Comparison of ENCODE assay signal across 1 cellular context in genomic region chr16:81615411-81615810, GRCh38.
TF ChIP-seq lines count a peak whose summit lies in the region.

No MANE protein-coding gene starts in this region.

TF ChIP-seq in K562, 482 proteins besides CTCF, POLR2A, EP300 and RAD21 (continued from another document):
- TF ChIP-seq ARNT (IDR thresholded peaks at IDR 0.05) (peak in 1 of 2 experiments; percentile 51; a peak in 1 of 4 replicates), C11orf30 (IDR thresholded peaks at IDR 0.05; ENCODE audit: low read depth) (no peak), FOXP1 (CRISPR knock-in tag; IDR thresholded peaks at IDR 0.05) (0 out of 2 replicates have a peak, but pooled peaks have one; percentile 26), ESRRB (CRISPR knock-in tag; IDR thresholded peaks at IDR 0.05; ENCODE audit: borderline replicate concordance) (no peak), KDM4B (IDR thresholded peaks at IDR 0.05; ENCODE audit: borderline replicate concordance in 2 of 2, low read depth in 1 of 2) (no peak), ZNF143 (CRISPR knock-in tag; IDR thresholded peaks at IDR 0.05) (0 out of 2 replicates have a peak, but pooled peaks have one; percentile 7), STAT5A (IDR thresholded peaks at IDR 0.05; ENCODE audit: borderline replicate concordance, low read length) (peak; percentile 4; the same call in 1 of the 2 replicates), ARHGAP35 (IDR thresholded peaks at IDR 0.05; ENCODE audit: partially characterized antibody) (peak; percentile 61), TOE1 (IDR thresholded peaks at IDR 0.05; ENCODE audit: borderline replicate concordance) (no peak), TOE1 (CRISPR knock-in tag; IDR thresholded peaks at IDR 0.05; ENCODE audit: borderline replicate concordance, low read depth) (no peak), OTX1 (CRISPR knock-in tag; IDR thresholded peaks at IDR 0.05) (peak; percentile 39; the same call in 1 of the 2 replicates), PHF20 (IDR thresholded peaks at IDR 0.05; ENCODE audit: partially characterized antibody) (peak; percentile 66), HDAC1 (IDR thresholded peaks at IDR 0.05) (no peak; a peak in 1 of 4 replicates)
- TF ChIP-seq, protein P1, sequence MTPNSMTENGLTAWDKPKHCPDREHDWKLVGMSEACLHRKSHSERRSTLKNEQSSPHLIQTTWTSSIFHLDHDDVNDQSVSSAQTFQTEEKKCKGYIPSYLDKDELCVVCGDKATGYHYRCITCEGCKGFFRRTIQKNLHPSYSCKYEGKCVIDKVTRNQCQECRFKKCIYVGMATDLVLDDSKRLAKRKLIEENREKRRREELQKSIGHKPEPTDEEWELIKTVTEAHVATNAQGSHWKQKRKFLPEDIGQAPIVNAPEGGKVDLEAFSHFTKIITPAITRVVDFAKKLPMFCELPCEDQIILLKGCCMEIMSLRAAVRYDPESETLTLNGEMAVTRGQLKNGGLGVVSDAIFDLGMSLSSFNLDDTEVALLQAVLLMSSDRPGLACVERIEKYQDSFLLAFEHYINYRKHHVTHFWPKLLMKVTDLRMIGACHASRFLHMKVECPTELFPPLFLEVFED (CRISPR knock-in tag; conservative IDR thresholded peaks at IDR 0.05) = peak; percentile 52; the same call in 1 of the 2 replicates
- TF ChIP-seq, protein P2, sequence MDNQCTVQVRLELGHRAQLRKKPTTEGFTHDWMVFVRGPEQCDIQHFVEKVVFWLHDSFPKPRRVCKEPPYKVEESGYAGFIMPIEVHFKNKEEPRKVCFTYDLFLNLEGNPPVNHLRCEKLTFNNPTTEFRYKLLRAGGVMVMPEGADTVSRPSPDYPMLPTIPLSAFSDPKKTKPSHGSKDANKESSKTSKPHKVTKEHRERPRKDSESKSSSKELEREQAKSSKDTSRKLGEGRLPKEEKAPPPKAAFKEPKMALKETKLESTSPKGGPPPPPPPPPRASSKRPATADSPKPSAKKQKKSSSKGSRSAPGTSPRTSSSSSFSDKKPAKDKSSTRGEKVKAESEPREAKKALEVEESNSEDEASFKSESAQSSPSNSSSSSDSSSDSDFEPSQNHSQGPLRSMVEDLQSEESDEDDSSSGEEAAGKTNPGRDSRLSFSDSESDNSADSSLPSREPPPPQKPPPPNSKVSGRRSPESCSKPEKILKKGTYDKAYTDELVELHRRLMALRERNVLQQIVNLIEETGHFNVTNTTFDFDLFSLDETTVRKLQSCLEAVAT (IDR thresholded peaks at IDR 0.05) = peak in 1 of 2 experiments; percentile 47; a peak in 1 of 4 replicates
